8 cellular contexts compared by ENCODE assay signal in genomic region chr14:104876251-104876699, GRCh38. TPM values are rescaled to one million over a fixed set of nuclear protein-coding genes. Genes with fewer than 3 reads are reported as not detected.
DNase-seq lines count a peak whose midpoint lies in the region; ATAC-seq and TF ChIP-seq lines count a peak whose summit lies in the region.

No MANE protein-coding gene starts in this region.

- ATAC-seq in gastrocnemius medialis (peak; percentile 39 to 77), GM19467 (IDR thresholded peaks at IDR 0.05; ENCODE audit: unreplicated experiment) (no peak), HG03520 (IDR thresholded peaks at IDR 0.05; ENCODE audit: unreplicated experiment) (no peak)

- H3K9me3 ChIP-seq in gastrocnemius medialis, result no peaks in the 10 kb centered on the region

- peaks cover 5 to 12% of the 10 kb centered on the region in 2 donors for H3K4me1 ChIP-seq in gastrocnemius medialis

- TF ChIP-seq CTCF in GM13976 (IDR thresholded peaks at IDR 0.05; ENCODE audit: borderline replicate concordance, control extremely low read depth, extremely low read depth, insufficient read depth, missing control alignments) (no peak), gastrocnemius medialis (IDR thresholded peaks at IDR 0.05 in 4 of 5, conservative IDR thresholded peaks at IDR 0.05 in 1 of 5) (no peak)

- no peak overlapping the region for H3K27ac ChIP-seq in gastrocnemius medialis

- TF ChIP-seq POLR2A in gastrocnemius medialis (IDR thresholded peaks at IDR 0.05), result no peak

- intact Hi-C loops in gastrocnemius medialis (cut with DNase I; ENCODE audit: low total_unique reads), result no loop called here

- in situ Hi-C loops in GM13976 (cut with MboI; ENCODE audit: low sequenced_read_pairs, unreplicated experiment) (no loop called here), SK-MEL-5 (cut with HindIII; ENCODE audit: low pct_unique_long_range_greater_than_20kb, low sequenced_read_pairs) (no loop called here), gastrocnemius medialis (cut with MboI; ENCODE audit: low sequenced_read_pairs in 4 of 4) (no loop called here), G401 (cut with HindIII; ENCODE audit: low sequenced_read_pairs) (no loop called here)

- H3K4me3 ChIP-seq in gastrocnemius medialis, result no peak overlapping the region

- DNase-seq in GM13976 (ENCODE audit: low spot score), result peak; percentile 83
- DNase-seq in SK-MEL-5 (ENCODE audit: low read depth, low spot score), result peak; percentile 79
- peak; percentile 78 for DNase-seq in ecto neural progenitor cell (ENCODE audit: low spot score)
- DNase-seq in gastrocnemius medialis, result peak in 1 of 2 donors; percentile 28
- DNase-seq in GM19240 (ENCODE audit: insufficient read length, low spot score), result no peak
- DNase-seq in G401 (ENCODE audit: low spot score), result no peak

- H3K27me3 ChIP-seq in gastrocnemius medialis, result no peaks in the 10 kb centered on the region

- peaks cover 0 to 8% of the 10 kb centered on the region in 2 donors for H3K36me3 ChIP-seq in gastrocnemius medialis

RNA-seq across cellular contexts. Expression of gene CEP170B, which starts 11.2 kb away (rescaled TPM):
- total RNA-seq in SK-MEL-5 (2014; rRNA removed; shearing (Covaris generic)), result 20.2 and 20.4 TPM in 2 replicates
- 39.4 and 52.5 TPM in 2 replicates for polyA plus RNA-seq in SK-MEL-5 (2015; cell fraction: cytosol; rRNA removed)
- polyA plus RNA-seq in SK-MEL-5 (2015; cell fraction: nucleus; rRNA removed), result 97.4 and 98.1 TPM in 2 replicates
- total RNA-seq in gastrocnemius medialis, result 10 to 100 TPM in 1 of 4 donors, 1 to 10 TPM in 3; 4.5 to 13.0 (median 7.1) TPM
- 10.6 and 14.4 TPM in 2 replicates for total RNA-seq in G401 (2014; rRNA removed; shearing (Covaris generic))

RNA-seq across cellular contexts. Expression of gene PLD4, which starts 48.4 kb away (rescaled TPM):
- total RNA-seq in SK-MEL-5 (2014; rRNA removed; shearing (Covaris generic)), result not detected in 2 replicates
- 1.0 TPM in 1 of 2 replicates, not detected in the other for polyA plus RNA-seq in SK-MEL-5 (2015; cell fraction: cytosol; rRNA removed)
- polyA plus RNA-seq in SK-MEL-5 (2015; cell fraction: nucleus; rRNA removed), result 0.09 and 0.11 TPM in 2 replicates
- total RNA-seq in gastrocnemius medialis, result not detected
- not detected in 2 replicates for total RNA-seq in G401 (2014; rRNA removed; shearing (Covaris generic))

Comparison
In these comparisons a context has a peak if more than half of its experiments do, and no peak if none do; other contexts are left out.
1. DNase-seq: peak in GM13976 (single experiment), SK-MEL-5 (single experiment) and ecto neural progenitor cell (single experiment); none in GM19240 (single experiment) and G401 (single experiment).
2. ATAC-seq: peak in gastrocnemius medialis (2 of 2); none in GM19467 (single experiment) and HG03520 (single experiment).